ENCODE assay signal across 8 cellular contexts in genomic region chr6:17600527-17601388, GRCh38. TPM values are rescaled to one million over a fixed set of nuclear protein-coding genes. Genes with fewer than 3 reads are reported as not detected.
A peak's percentile ranks its signal among the peaks of the same experiment; 100 is the strongest.
DNase-seq lines count a peak whose midpoint lies in the region; ATAC-seq and TF ChIP-seq lines count a peak whose summit lies in the region.

No MANE protein-coding gene starts in this region.

- TF ChIP-seq CTCF in GM12872 (IDR thresholded peaks at IDR 0.05; ENCODE audit: insufficient read depth, low read depth, low read length) (peak; percentile 10; the same call in 1 of the 3 replicates), chondrocyte (IDR thresholded peaks at IDR 0.05) (no peak), left lung (IDR thresholded peaks at IDR 0.05) (no peak)

- no peaks in the 10 kb centered on the region for H3K9me3 ChIP-seq in left lung

- peaks cover 41% of the 10 kb centered on the region for H3K4me1 Mint-ChIP-seq in chondrocyte (ENCODE audit: low read depth)

- H3K36me3 ChIP-seq in H7 (replicated peaks; ENCODE audit: control insufficient read depth, insufficient read depth, low read length) (peaks cover 1% of the 10 kb centered on the region; the same call in 1 of the 2 replicates), left lung (peaks cover 0 to 17% of the 10 kb centered on the region in 2 donors)

- H3K27me3 ChIP-seq in H7 (ENCODE audit: control insufficient read depth, insufficient read depth, low read length), result no peaks in the 10 kb centered on the region
- H3K27me3 ChIP-seq in left lung, result no peaks in the 10 kb centered on the region

- DNase-seq in H7 (peak; percentile 74), LHCN-M2 (ENCODE audit: low read depth) (peak; percentile 24), chondrocyte (ENCODE audit: low spot score) (peak; percentile 90), left lung (peak; percentile 55 to 92), DMS153 (lab: John Stamatoyannopoulos, UW) (no peak)
- DNase-seq in activated CD4-positive, alpha-beta T cell treated with anti-CD3 and anti-CD28 coated beads for 24 hours (ENCODE audit: low read depth in 2 of 2), result peak; percentile 12 to 25
- DNase-seq in stimulated activated CD4-positive, alpha-beta T cell treated with anti-CD3 and anti-CD28 coated beads, Interleukin-4, amount 100 ng/mL, for 24 hours, result peak; percentile 44

- H3K9me3 Mint-ChIP-seq in chondrocyte (ENCODE audit: low read depth), result peaks cover 6% of the 10 kb centered on the region

- peak overlapping the region; percentile 69 for H3K27ac Mint-ChIP-seq in chondrocyte (ENCODE audit: unreplicated experiment)

- intact Hi-C loops in left lung (cut with DNase I), result no loop called here

- H3K36me3 Mint-ChIP-seq in chondrocyte (ENCODE audit: low read depth), result peaks cover 13% of the 10 kb centered on the region

- H3K4me3 ChIP-seq in H7 (ENCODE audit: insufficient read depth, low read depth, low read length) (peak overlapping the region; percentile 97), left lung (peak overlapping the region; percentile 62 to 84)

- ATAC-seq in left lung, result peak; percentile 63

- H3K4me1 ChIP-seq in left lung, result peaks cover 0 to 34% of the 10 kb centered on the region in 2 donors

- peak overlapping the region; percentile 79 for H3K4me3 Mint-ChIP-seq in chondrocyte (ENCODE audit: unreplicated experiment)

- no peaks in the 10 kb centered on the region for H3K27me3 Mint-ChIP-seq in chondrocyte (ENCODE audit: low read depth)

- H3K27ac ChIP-seq in left lung, result peak overlapping the region; percentile 93 to 99

RNA-seq across cellular contexts. Expression of gene FAM8A1, which starts 0.7 kb away (rescaled TPM):
- 10.2 and 12.0 TPM in 2 replicates for total RNA-seq in H7 (2014; rRNA removed; shearing (Covaris generic))
- total RNA-seq in LHCN-M2 (2014; rRNA removed) (9.4 and 13.4 TPM in 2 replicates), chondrocyte (25.6 to 29.5 TPM (median 26.4 TPM) in 3 replicates), left lung (10 to 100 TPM; 24.7 to 35.5 TPM)
- polyA plus RNA-seq in LHCN-M2 (2012), result 4.3 TPM
